ENCODE assay signal across 8 cellular contexts in the genomic region with DNA sequence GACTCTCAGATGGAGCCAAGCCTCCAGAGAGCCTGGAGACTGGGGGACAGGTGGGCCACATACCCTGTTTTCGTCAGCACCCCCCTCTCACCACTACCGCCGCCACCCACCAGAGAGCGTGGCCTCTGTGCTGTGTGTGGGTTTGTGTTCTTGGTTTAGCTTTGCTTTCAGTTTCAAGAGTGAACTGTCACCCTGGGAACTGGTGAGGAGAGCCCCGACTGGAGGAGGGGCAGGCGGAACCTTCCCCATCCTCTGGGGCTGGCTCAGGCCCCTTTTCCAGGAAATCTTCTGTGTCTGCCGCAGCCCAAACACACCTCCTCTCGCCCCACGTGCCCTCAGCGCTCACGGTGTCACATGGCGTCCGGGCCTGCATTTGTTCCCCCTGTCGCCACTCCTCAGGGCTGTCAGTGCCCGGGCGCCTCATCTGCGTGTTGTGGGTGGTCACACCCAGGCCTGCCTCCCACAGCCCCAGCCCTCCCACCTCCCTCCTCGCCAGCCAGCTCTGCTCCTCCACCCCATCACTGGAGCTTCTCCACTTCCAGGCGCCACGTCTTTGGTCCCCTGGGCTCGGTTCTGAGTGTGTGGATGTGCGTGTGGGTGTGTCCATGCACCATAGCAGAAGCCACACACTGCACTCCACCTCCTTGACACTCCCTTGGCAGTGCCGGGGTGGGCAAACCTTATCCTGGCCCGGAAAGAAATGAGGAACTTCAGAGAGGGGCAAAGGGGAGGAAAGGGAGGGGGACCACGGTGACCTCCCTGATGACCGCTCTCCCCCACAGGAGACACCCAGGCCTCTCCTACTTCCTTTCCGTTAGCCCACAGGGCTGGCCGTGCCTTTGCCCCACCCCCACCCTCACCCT. TPM values are rescaled to one million over a fixed set of nuclear protein-coding genes. Genes with fewer than 3 reads are reported as not detected.
DNase-seq lines count a peak whose midpoint lies in the region; ATAC-seq and TF ChIP-seq lines count a peak whose summit lies in the region.

No MANE protein-coding gene starts in this region.

- no peaks in the 10 kb centered on the region for H3K4me1 ChIP-seq in right lobe of liver

- no peak for TF ChIP-seq POLR2A in right lobe of liver (IDR thresholded peaks at IDR 0.05)

- H3K4me3 ChIP-seq in GM12864 (ENCODE audit: low read depth, low read length) (peak overlapping the region; percentile 24), H7 (ENCODE audit: insufficient read depth, low read depth, low read length) (no peak overlapping the region), right lobe of liver (peak overlapping the region in 1 of 3 donors; percentile 9)

- intact Hi-C loops in right lobe of liver (cut with DNase I) = loop anchor here in 1 of 2 donors (10.0 kb wide), 1 partner anchor 102 kb away; no protein-coding TSS in a partner anchor

- no peaks in the 10 kb centered on the region for H3K9me3 Mint-ChIP-seq in activated T-helper 17 cell treated with anti-CD3 and anti-CD28 coated beads, Interleukin-2, amount 50 U/mL, for 72 hours

- H3K4me3 Mint-ChIP-seq in activated T-helper 17 cell treated with anti-CD3 and anti-CD28 coated beads, Interleukin-2, amount 50 U/mL, for 72 hours = peak overlapping the region; percentile 74

- peak; percentile 69 for ATAC-seq in activated T-helper 17 cell treated with anti-CD3 and anti-CD28 coated beads, Interleukin-2, amount 50 U/mL, for 72 hours (replicated peaks)
- ATAC-seq in right lobe of liver = peak; percentile 64 to 69 (median 66)

- peak overlapping the region in 1 of 3 donors; percentile 2 for H3K27ac ChIP-seq in right lobe of liver

- whole genome bisulfite sequencing in right lobe of liver (ENCODE audit: insufficient coverage, low coverage, low lambda C conversion rate, missing lambda C conversion rate) = 46% methylated on average over 18 of the region's 28 CpGs

- peaks cover 21% of the 10 kb centered on the region for H3K4me1 Mint-ChIP-seq in activated T-helper 17 cell treated with anti-CD3 and anti-CD28 coated beads, Interleukin-2, amount 50 U/mL, for 72 hours

- no peaks in the 10 kb centered on the region for H3K27me3 Mint-ChIP-seq in activated T-helper 17 cell treated with anti-CD3 and anti-CD28 coated beads, Interleukin-2, amount 50 U/mL, for 72 hours

- H3K27me3 ChIP-seq in H7 (ENCODE audit: control insufficient read depth, insufficient read depth, low read length) (no peaks in the 10 kb centered on the region; the same call in 1 of the 2 replicates), right lobe of liver (no peaks in the 10 kb centered on the region)

- H3K36me3 ChIP-seq in H7 (replicated peaks; ENCODE audit: control insufficient read depth, insufficient read depth, low read length) (no peaks in the 10 kb centered on the region), right lobe of liver (no peaks in the 10 kb centered on the region)

- peak overlapping the region; percentile 79 for H3K27ac Mint-ChIP-seq in activated T-helper 17 cell treated with anti-CD3 and anti-CD28 coated beads, Interleukin-2, amount 50 U/mL, for 72 hours

- peaks cover 22% of the 10 kb centered on the region for H3K36me3 Mint-ChIP-seq in activated T-helper 17 cell treated with anti-CD3 and anti-CD28 coated beads, Interleukin-2, amount 50 U/mL, for 72 hours (ENCODE audit: low read depth)

- no peaks in the 10 kb centered on the region for H3K9me3 ChIP-seq in right lobe of liver

- peak; percentile 54 for TF ChIP-seq CTCF in GM12864 (IDR thresholded peaks at IDR 0.05; ENCODE audit: low read depth, low read length, missing control alignments)
- peak in 2 of 4 donors; percentile 10 to 12 for TF ChIP-seq CTCF in right lobe of liver (IDR thresholded peaks at IDR 0.05)

- DNase-seq in GM12864 (ENCODE audit: low read depth) (peak; percentile 55), H7 (peak; percentile 56), NOMO-1 treated with dmso at 0.1 percent for 144 hours (lab: John Stamatoyannopoulos, UW; ENCODE audit: unreplicated experiment) (peak; percentile 84), right lobe of liver (peak in 2 of 3 donors; percentile 53 to 73), DMS79 (lab: John Stamatoyannopoulos, UW) (no peak), cerebellar nuclear complex (lab: John Stamatoyannopoulos, UW) (no peak)
- DNase-seq in stimulated activated CD8-positive, alpha-beta memory T cell treated with anti-CD3 and anti-CD28 coated beads, Interleukin-7, amount 100 ng/mL, for 1 hour (ENCODE audit: low read depth in 2 of 2) = peak; percentile 34 to 39

RNA-seq across cellular contexts. Expression of gene ELF4, which starts 27.8 kb away (rescaled TPM):
- total RNA-seq in H7 (2014; rRNA removed; shearing (Covaris generic)) = 3.7 and 4.3 TPM in 2 replicates
- total RNA-seq in activated T-helper 17 cell treated with anti-CD3 and anti-CD28 coated beads, Interleukin-2, amount 50 U/mL, for 72 hours = 10 to 100 TPM; 23.5 to 25.6 TPM
- total RNA-seq in right lobe of liver = 1 to 10 TPM in 5 of 6 experiments, under 1 TPM in 1; 0.80 to 2.8 (median 1.6) TPM

Comparison
In these comparisons a context has a peak if more than half of its experiments do, and no peak if none do; other contexts are left out.
1. DNase-seq: peak in GM12864 (single experiment), H7 (single experiment), NOMO-1 treated with dmso at 0.1 percent for 144 hours (single experiment), right lobe of liver (2 of 3) and stimulated activated CD8-positive, alpha-beta memory T cell treated with anti-CD3 and anti-CD28 coated beads, Interleukin-7, amount 100 ng/mL, for 1 hour (2 of 2); none in DMS79 (single experiment) and cerebellar nuclear complex (0 of 2).